In genomic region chr15:31499953-31500808, GRCh38 we compare ENCODE assay signal across 20 cellular contexts.
DNase-seq lines count a peak whose midpoint lies in the region; ATAC-seq and TF ChIP-seq lines count a peak whose summit lies in the region.
"Had no signal": no experiment of that assay in that cellular context is flagged by ENCODE, and none has a peak within 500 bp of the region (broad histone marks: within the 10 kb centered on the region; RNA-seq: fewer than 3 reads in every experiment).

No MANE protein-coding gene starts in this region.

- intact Hi-C loops in right lobe of liver (cut with DNase I) = loop anchor here in 1 of 2 donors (10.0 kb wide), 1 partner anchor 55 kb away; no protein-coding TSS in a partner anchor

- no peak overlapping the region for H2AFZ ChIP-seq in MM.1S (ENCODE audit: low read length)

- no peaks in the 10 kb centered on the region for H4K20me1 ChIP-seq in MM.1S (ENCODE audit: insufficient read depth, low read length)

- no peaks in the 10 kb centered on the region for H3K4me1 ChIP-seq in right lobe of liver
- peaks cover 0 to 31% (median 0%) of the 10 kb centered on the region in 5 donors for H3K4me1 ChIP-seq in subcutaneous abdominal adipose tissue (ENCODE audit: control insufficient read depth in 5 of 5, insufficient read depth in 5 of 5, low read length in 5 of 5)
- no peaks in the 10 kb centered on the region for H3K4me1 ChIP-seq in MM.1S (ENCODE audit: low read length)
- H3K4me1 ChIP-seq: gastrocnemius medialis, psoas muscle, tibial artery had no signal

- no peak for TF ChIP-seq POLR2A in right lobe of liver (IDR thresholded peaks at IDR 0.05)

- H3F3A ChIP-seq in MM.1S (ENCODE audit: insufficient read depth, low read length) = no peaks in the 10 kb centered on the region

- TF ChIP-seq CTCF in right lobe of liver (IDR thresholded peaks at IDR 0.05) = no peak
- no peak for TF ChIP-seq CTCF in MM.1S (IDR thresholded peaks at IDR 0.05; ENCODE audit: low read length)

- no peak overlapping the region for H3K4me3 ChIP-seq in right lobe of liver
- H3K4me3 ChIP-seq in subcutaneous abdominal adipose tissue (ENCODE audit: low read depth in 1 of 5, low read length in 5 of 5) = peak overlapping the region in 3 of 5 donors; percentile 10 to 29 (median 24)
- no peak overlapping the region for H3K4me3 ChIP-seq in MM.1S (ENCODE audit: low read length)
- H3K4me3 ChIP-seq: gastrocnemius medialis, psoas muscle, SK-N-MC, tibial artery had no signal

- peak overlapping the region in 1 of 3 donors; percentile 24 for H3K27ac ChIP-seq in right lobe of liver
- no peak overlapping the region for H3K27ac ChIP-seq in subcutaneous abdominal adipose tissue (ENCODE audit: low read depth, low read length)
- no peak overlapping the region for H3K27ac ChIP-seq in MM.1S (ENCODE audit: low read length)
- H3K27ac ChIP-seq: epithelial cell of prostate, psoas muscle, SK-N-MC, tibial artery had no signal

- DNase-seq in activated CD8-positive, alpha-beta memory T cell treated with anti-CD3 and anti-CD28 coated beads for 24 hours = peak; percentile 43
- DNase-seq in activated CD8-positive, alpha-beta memory T cell treated with anti-CD3 and anti-CD28 coated beads, Interleukin-2, amount 50 U/mL, for 48 hours = no peak
- peak; percentile 29 for DNase-seq in dermis blood vessel endothelial cell
- no peak for DNase-seq in right lobe of liver
- DNase-seq in glomerular visceral epithelial cell (ENCODE audit: extremely low spot score) = no peak
- no peak for DNase-seq in MM.1S
- DNase-seq: activated CD4-positive, alpha-beta T cell treated with anti-CD3 and anti-CD28 coated beads, Interleukin-2, amount 50 U/mL, for 1 hour; activated T-cell treated with anti-CD3 and anti-CD28 coated beads, Interleukin-2, amount 50 U/mL, for 4 hours; C1 segment of cervical spinal cord; cortex of kidney; DMS 273 treated with DMSO at 0.1 percent for 48 hours; gastrocnemius medialis; naive thymus-derived CD4-positive, alpha-beta T cell; psoas muscle; tibial artery had no signal

- 76% methylated on average over 3 of the region's 23 CpGs for WGBS in right lobe of liver (ENCODE audit: insufficient coverage, low coverage, low lambda C conversion rate, missing lambda C conversion rate)

- no peaks in the 10 kb centered on the region for H3K9me2 ChIP-seq in MM.1S (replicated peaks; ENCODE audit: insufficient read depth, low read length)

- H3K36me3 ChIP-seq in right lobe of liver = no peaks in the 10 kb centered on the region
- H3K36me3 ChIP-seq in subcutaneous abdominal adipose tissue (ENCODE audit: control insufficient read depth in 5 of 5, insufficient read depth in 5 of 5, low read length in 5 of 5) = no peaks in the 10 kb centered on the region
- H3K36me3 ChIP-seq in MM.1S (replicated peaks; ENCODE audit: insufficient read depth, low read length) = no peaks in the 10 kb centered on the region
- H3K36me3 ChIP-seq: gastrocnemius medialis had no signal

- H3K4me2 ChIP-seq in MM.1S (ENCODE audit: low read depth, low read length) = no peak overlapping the region

- peak overlapping the region in 2 of 5 donors; percentile 3 to 36 for H3K9ac ChIP-seq in subcutaneous abdominal adipose tissue (ENCODE audit: low read length in 5 of 5)
- no peak overlapping the region for H3K9ac ChIP-seq in MM.1S (ENCODE audit: low read length)

- no peaks in the 10 kb centered on the region for H3K27me3 ChIP-seq in right lobe of liver
- H3K27me3 ChIP-seq in subcutaneous abdominal adipose tissue (ENCODE audit: control insufficient read depth in 5 of 5, insufficient read depth in 4 of 5, low read length in 5 of 5) = no peaks in the 10 kb centered on the region
- no peaks in the 10 kb centered on the region for H3K27me3 ChIP-seq in MM.1S (replicated peaks; ENCODE audit: insufficient read depth, low read length)
- H3K27me3 ChIP-seq: gastrocnemius medialis, tibial artery had no signal

- no peaks in the 10 kb centered on the region for H3K79me2 ChIP-seq in MM.1S (ENCODE audit: low read length)

- peak; percentile 62 to 70 (median 65) for ATAC-seq in right lobe of liver
- ATAC-seq in GM19397 (IDR thresholded peaks at IDR 0.05; ENCODE audit: unreplicated experiment) = no peak
- ATAC-seq: activated T-cell treated with anti-CD3 and anti-CD28 coated beads, Interleukin-2, amount 50 U/mL, for 4 hours; gastrocnemius medialis; naive thymus-derived CD4-positive, alpha-beta T cell; psoas muscle; stimulated activated memory B cell treated with anti-CD40 and anti-IgM and Interleukin-4, amounts not matched to agents 10 μg/mL and 1 μg/mL and 100 μg/mL, for 72 hours had no signal

- no peaks in the 10 kb centered on the region for H3K9me3 ChIP-seq in right lobe of liver
- no peaks in the 10 kb centered on the region for H3K9me3 ChIP-seq in subcutaneous abdominal adipose tissue (ENCODE audit: control insufficient read depth in 5 of 5, low read length in 5 of 5)
- H3K9me3 ChIP-seq in MM.1S (replicated peaks; ENCODE audit: insufficient read depth, low read length) = no peaks in the 10 kb centered on the region
- H3K9me3 ChIP-seq: gastrocnemius medialis, psoas muscle, tibial artery had no signal

Comparison
In these comparisons a context has a peak if more than half of its experiments do, and no peak if none do; other contexts are left out.
1. DNase-seq: peak in activated CD8-positive, alpha-beta memory T cell treated with anti-CD3 and anti-CD28 coated beads for 24 hours (single experiment) and dermis blood vessel endothelial cell (single experiment); none in activated CD8-positive, alpha-beta memory T cell treated with anti-CD3 and anti-CD28 coated beads, Interleukin-2, amount 50 U/mL, for 48 hours (single experiment), right lobe of liver (0 of 3), glomerular visceral epithelial cell (single experiment) and MM.1S (single experiment).
2. H3K4me3 ChIP-seq: peak in subcutaneous abdominal adipose tissue (3 of 5); none in right lobe of liver (0 of 3) and MM.1S (single experiment).